1 cellular context compared by ENCODE assay signal in genomic region chr11:9386086-9386485, GRCh38.
TF ChIP-seq lines count a peak whose summit lies in the region.

No MANE protein-coding gene starts in this region.

TF ChIP-seq in HepG2, 621 proteins besides CTCF, POLR2A, EP300 and RAD21 (continued from another document):
- TF ChIP-seq CSRNP2 (CRISPR knock-in tag; conservative IDR thresholded peaks at IDR 0.05; ENCODE audit: low read depth): no peak
